Comparison of ENCODE assay signal across 40 cellular contexts in genomic region chr12:100239589-100239988, GRCh38. TPM values are rescaled to one million over a fixed set of nuclear protein-coding genes. Genes with fewer than 3 reads are reported as not detected.
"Had no signal": no experiment of that assay in that cellular context is flagged by ENCODE, and none has a peak within 500 bp of the region (broad histone marks: within the 10 kb centered on the region; RNA-seq: fewer than 3 reads in every experiment).

No MANE protein-coding gene starts in this region.

- H3K9me3 Mint-ChIP-seq: activated naive CD4-positive, alpha-beta T cell treated with anti-CD3 and anti-CD28 coated beads for 36 hours; activated naive CD4-positive, alpha-beta T cell treated with anti-CD3 and anti-CD28 coated beads, Interleukin-2, amount 10 ng/mL, durations not matched to agents 7 days and 5 days; activated naive CD4-positive, alpha-beta T cell treated with anti-CD3 and anti-CD28 coated beads, Interleukin-2, amount 50 U/mL, for 24 hours; activated naive CD4-positive, alpha-beta T cell treated with anti-CD3 and anti-CD28 coated beads, Interleukin-2, amount 50 U/mL, for 72 hours; activated naive CD8-positive, alpha-beta T cell treated with anti-CD3 and anti-CD28 coated beads for 36 hours; activated naive CD8-positive, alpha-beta T cell treated with anti-CD3 and anti-CD28 coated beads, Interleukin-2, amount 10 ng/mL, durations not matched to agents 7 days and 5 days; activated naive CD8-positive, alpha-beta T cell treated with anti-CD3 and anti-CD28 coated beads, Interleukin-2, amount 50 U/mL, for 24 hours; activated T-cell treated with anti-CD3 and anti-CD28 coated beads, Interleukin-2, amount 50 U/mL, for 24 hours; activated T-cell treated with anti-CD3 and anti-CD28 coated beads, Interleukin-2, amount 50 U/mL, for 4 hours; activated T-cell treated with anti-CD3 and anti-CD28 coated beads, Interleukin-2, amount 50 U/mL, for 72 hours; activated T-helper 1 cell treated with anti-CD3 and anti-CD28 coated beads, Interleukin-12 subunit alpha, Interleukin-12 subunit beta, Interleukin-2, Interleukin-4 antibody, amounts not matched to agents 30 ng/mL and 10 ng/mL and 1 ng/mL, durations not matched to agents 14 hours and 24 hours and 36 hours; activated T-helper 17 cell treated with anti-CD3 and anti-CD28 coated beads, Interleukin-2, amount 50 U/mL, for 72 hours; activated T-helper 2 cell treated with anti-CD3 and anti-CD28 coated beads, Interferon-gamma antibody, Interleukin-2, Interleukin-4, amounts not matched to agents 10 μg/mL and 5 μg/mL and 100 μg/mL, durations not matched to agents 14 hours and 24 hours and 36 hours; central memory CD8-positive, alpha-beta T cell had no signal

- H3K27me3 ChIP-seq: adrenal gland, ascending aorta, body of pancreas, brain microvascular endothelial cell, breast epithelium, cardiac muscle cell had no signal

- DNase-seq: activated effector memory CD4-positive, alpha-beta T cell treated with anti-CD3 and anti-CD28 coated beads, Interleukin-2, amount 50 U/mL, for 16 hours; activated effector memory CD4-positive, alpha-beta T cell treated with Interleukin-2 at 50 U/mL for 16 hours; activated gamma-delta T cell; activated gamma-delta T cell treated with Interleukin-2 at 50 U/mL for 16 hours; activated naive CD4-positive, alpha-beta T cell; activated naive CD4-positive, alpha-beta T cell treated with anti-CD3 and anti-CD28 coated beads for 36 hours; activated naive CD4-positive, alpha-beta T cell treated with anti-CD3 and anti-CD28 coated beads, Interleukin-2, amount 10 ng/mL, durations not matched to agents 7 days and 5 days; activated naive CD4-positive, alpha-beta T cell treated with anti-CD3 and anti-CD28 coated beads, Interleukin-2, amount 50 U/mL, for 16 hours; activated naive CD4-positive, alpha-beta T cell treated with Interleukin-2 at 50 U/mL for 16 hours; activated naive CD8-positive, alpha-beta T cell treated with anti-CD3 and anti-CD28 coated beads for 36 hours; activated naive CD8-positive, alpha-beta T cell treated with anti-CD3 and anti-CD28 coated beads, Interleukin-2, amount 10 ng/mL, durations not matched to agents 7 days and 5 days; activated naive CD8-positive, alpha-beta T cell treated with anti-CD3 and anti-CD28 coated beads, Interleukin-2, amount 50 U/mL, for 24 hours; activated T-cell treated with anti-CD3 and anti-CD28 coated beads, Interleukin-2, amount 50 U/mL, for 1 hour; activated T-cell treated with anti-CD3 and anti-CD28 coated beads, Interleukin-2, amount 50 U/mL, for 24 hours; activated T-cell treated with anti-CD3 and anti-CD28 coated beads, Interleukin-2, amount 50 U/mL, for 4 hours; activated T-cell treated with anti-CD3 and anti-CD28 coated beads, Interleukin-2, amount 50 U/mL, for 48 hours; activated T-cell treated with anti-CD3 and anti-CD28 coated beads, Interleukin-2, amount 50 U/mL, for 72 hours; adrenal gland; amniotic stem cell; amygdala; anterior cingulate cortex; aorta; body of pancreas; brain microvascular endothelial cell; caudate nucleus; central memory CD4-positive, alpha-beta T cell; cerebellar nuclear complex had no signal

- H3K27me3 Mint-ChIP-seq: activated naive CD4-positive, alpha-beta T cell treated with anti-CD3 and anti-CD28 coated beads, Interleukin-2, amount 10 ng/mL, durations not matched to agents 7 days and 5 days; activated naive CD4-positive, alpha-beta T cell treated with anti-CD3 and anti-CD28 coated beads, Interleukin-2, amount 50 U/mL, for 24 hours; activated naive CD8-positive, alpha-beta T cell; activated naive CD8-positive, alpha-beta T cell treated with anti-CD3 and anti-CD28 coated beads for 36 hours; activated naive CD8-positive, alpha-beta T cell treated with anti-CD3 and anti-CD28 coated beads, Interleukin-2, amount 10 ng/mL, durations not matched to agents 7 days and 5 days; activated naive CD8-positive, alpha-beta T cell treated with anti-CD3 and anti-CD28 coated beads, Interleukin-2, amount 50 U/mL, for 24 hours; activated T-cell treated with anti-CD3 and anti-CD28 coated beads, Interleukin-2, amount 50 U/mL, for 24 hours; activated T-helper 17 cell treated with anti-CD3 and anti-CD28 coated beads, Interleukin-2, amount 50 U/mL, for 72 hours; brain; central memory CD8-positive, alpha-beta T cell had no signal

- FAIRE-seq: astrocyte, bronchial epithelial cell had no signal

- H3K27ac ChIP-seq: adrenal gland, ascending aorta, body of pancreas, brain microvascular endothelial cell, breast epithelium, cardiac muscle cell had no signal

- H3K4me3 Mint-ChIP-seq: activated naive CD4-positive, alpha-beta T cell treated with anti-CD3 and anti-CD28 coated beads for 36 hours; activated naive CD4-positive, alpha-beta T cell treated with anti-CD3 and anti-CD28 coated beads, Interleukin-2, amount 10 ng/mL, durations not matched to agents 7 days and 5 days; activated naive CD4-positive, alpha-beta T cell treated with anti-CD3 and anti-CD28 coated beads, Interleukin-2, amount 50 U/mL, for 24 hours; activated naive CD8-positive, alpha-beta T cell; activated naive CD8-positive, alpha-beta T cell treated with anti-CD3 and anti-CD28 coated beads for 36 hours; activated naive CD8-positive, alpha-beta T cell treated with anti-CD3 and anti-CD28 coated beads, Interleukin-2, amount 10 ng/mL, durations not matched to agents 7 days and 5 days; activated naive CD8-positive, alpha-beta T cell treated with anti-CD3 and anti-CD28 coated beads, Interleukin-2, amount 50 U/mL, for 24 hours; activated T-cell treated with anti-CD3 and anti-CD28 coated beads, Interleukin-2, amount 50 U/mL, for 24 hours; activated T-cell treated with anti-CD3 and anti-CD28 coated beads, Interleukin-2, amount 50 U/mL, for 4 hours; activated T-cell treated with anti-CD3 and anti-CD28 coated beads, Interleukin-2, amount 50 U/mL, for 72 hours; activated T-helper 1 cell treated with anti-CD3 and anti-CD28 coated beads, Interleukin-12 subunit alpha, Interleukin-12 subunit beta, Interleukin-2, Interleukin-4 antibody, amounts not matched to agents 30 ng/mL and 10 ng/mL and 1 ng/mL, durations not matched to agents 14 hours and 24 hours and 36 hours; activated T-helper 17 cell treated with anti-CD3 and anti-CD28 coated beads, Interleukin-2, amount 50 U/mL, for 72 hours; brain; central memory CD8-positive, alpha-beta T cell had no signal

- H3K36me3 ChIP-seq: adrenal gland, ascending aorta, brain microvascular endothelial cell, breast epithelium, cardiac muscle cell had no signal

- H3K4me3 ChIP-seq: adrenal gland, ascending aorta, body of pancreas, breast epithelium, cardiac muscle cell had no signal

- H3K36me3 Mint-ChIP-seq: activated naive CD4-positive, alpha-beta T cell treated with anti-CD3 and anti-CD28 coated beads, Interleukin-2, amount 10 ng/mL, durations not matched to agents 7 days and 5 days; activated naive CD4-positive, alpha-beta T cell treated with anti-CD3 and anti-CD28 coated beads, Interleukin-2, amount 50 U/mL, for 24 hours; activated naive CD4-positive, alpha-beta T cell treated with anti-CD3 and anti-CD28 coated beads, Interleukin-2, amount 50 U/mL, for 72 hours; activated naive CD8-positive, alpha-beta T cell; activated naive CD8-positive, alpha-beta T cell treated with anti-CD3 and anti-CD28 coated beads for 36 hours; activated naive CD8-positive, alpha-beta T cell treated with anti-CD3 and anti-CD28 coated beads, Interleukin-2, amount 10 ng/mL, durations not matched to agents 7 days and 5 days had no signal

- H3K4me1 Mint-ChIP-seq: activated naive CD4-positive, alpha-beta T cell treated with anti-CD3 and anti-CD28 coated beads, Interleukin-2, amount 10 ng/mL, durations not matched to agents 7 days and 5 days; activated naive CD4-positive, alpha-beta T cell treated with anti-CD3 and anti-CD28 coated beads, Interleukin-2, amount 50 U/mL, for 24 hours; activated naive CD8-positive, alpha-beta T cell treated with anti-CD3 and anti-CD28 coated beads for 36 hours; activated naive CD8-positive, alpha-beta T cell treated with anti-CD3 and anti-CD28 coated beads, Interleukin-2, amount 10 ng/mL, durations not matched to agents 7 days and 5 days; activated naive CD8-positive, alpha-beta T cell treated with anti-CD3 and anti-CD28 coated beads, Interleukin-2, amount 50 U/mL, for 24 hours; activated T-helper 17 cell treated with anti-CD3 and anti-CD28 coated beads, Interleukin-2, amount 50 U/mL, for 72 hours; brain; central memory CD8-positive, alpha-beta T cell had no signal

- H3K9me3 ChIP-seq: adrenal gland, ascending aorta, body of pancreas, breast epithelium had no signal

- H3K4me1 ChIP-seq: adrenal gland, ascending aorta, body of pancreas, breast epithelium had no signal

- H3K27ac Mint-ChIP-seq: activated naive CD4-positive, alpha-beta T cell treated with anti-CD3 and anti-CD28 coated beads for 36 hours; activated naive CD4-positive, alpha-beta T cell treated with anti-CD3 and anti-CD28 coated beads, Interleukin-2, amount 10 ng/mL, durations not matched to agents 7 days and 5 days; activated naive CD4-positive, alpha-beta T cell treated with anti-CD3 and anti-CD28 coated beads, Interleukin-2, amount 50 U/mL, for 24 hours; activated naive CD8-positive, alpha-beta T cell; activated naive CD8-positive, alpha-beta T cell treated with anti-CD3 and anti-CD28 coated beads for 36 hours; activated naive CD8-positive, alpha-beta T cell treated with anti-CD3 and anti-CD28 coated beads, Interleukin-2, amount 10 ng/mL, durations not matched to agents 7 days and 5 days; activated naive CD8-positive, alpha-beta T cell treated with anti-CD3 and anti-CD28 coated beads, Interleukin-2, amount 50 U/mL, for 24 hours; activated T-cell treated with anti-CD3 and anti-CD28 coated beads, Interleukin-2, amount 50 U/mL, for 24 hours; activated T-helper 1 cell treated with anti-CD3 and anti-CD28 coated beads, Interleukin-12 subunit alpha, Interleukin-12 subunit beta, Interleukin-2, Interleukin-4 antibody, amounts not matched to agents 30 ng/mL and 10 ng/mL and 1 ng/mL, durations not matched to agents 14 hours and 24 hours and 36 hours; activated T-helper 17 cell treated with anti-CD3 and anti-CD28 coated beads, Interleukin-2, amount 50 U/mL, for 72 hours; activated T-helper 2 cell treated with anti-CD3 and anti-CD28 coated beads, Interferon-gamma antibody, Interleukin-2, Interleukin-4, amounts not matched to agents 10 μg/mL and 5 μg/mL and 100 μg/mL, durations not matched to agents 14 hours and 24 hours and 36 hours; brain had no signal

- ATAC-seq: activated naive CD4-positive, alpha-beta T cell treated with anti-CD3 and anti-CD28 coated beads, Interleukin-2, amount 50 U/mL, for 72 hours; activated naive CD8-positive, alpha-beta T cell treated with anti-CD3 and anti-CD28 coated beads, Interleukin-2, amount 50 U/mL, for 24 hours; activated T-cell treated with anti-CD3 and anti-CD28 coated beads, Interleukin-2, amount 50 U/mL, for 4 hours; activated T-cell treated with anti-CD3 and anti-CD28 coated beads, Interleukin-2, amount 50 U/mL, for 72 hours; activated T-helper 17 cell treated with anti-CD3 and anti-CD28 coated beads, Interleukin-2, amount 50 U/mL, for 72 hours; body of pancreas had no signal

RNA-seq across cellular contexts. Expression of gene DEPDC4, which starts 27.3 kb away (rescaled TPM):
- total RNA-seq: ascending aorta had no signal
